ENCODE assay signal across 30 cellular contexts in genomic region chr6:57329933-57330332, GRCh38.
"Had no signal": no experiment of that assay in that cellular context is flagged by ENCODE, and none has a peak within 500 bp of the region (broad histone marks: within the 10 kb centered on the region; RNA-seq: fewer than 3 reads in every experiment).

No MANE protein-coding gene starts in this region.

- DNase-seq: activated CD4-positive, alpha-beta memory T cell treated with anti-CD3 and anti-CD28 coated beads for 36 hours; activated CD4-positive, alpha-beta T cell treated with anti-CD3 and anti-CD28 coated beads for 36 hours; activated CD4-positive, alpha-beta T cell treated with anti-CD3 and anti-CD28 coated beads, Interleukin-2, amount 10 ng/mL, durations not matched to agents 24 days and 14 days; activated CD4-positive, CD25-positive, alpha-beta regulatory T cell; activated CD4-positive, CD25-positive, alpha-beta regulatory T cell treated with anti-CD3 and anti-CD28 coated beads, Interleukin-2, amount 50 U/mL, for 72 hours; activated CD8-positive, alpha-beta memory T cell treated with anti-CD3 and anti-CD28 coated beads, Interleukin-2, amount 10 ng/mL, durations not matched to agents 7 days and 5 days; activated CD8-positive, alpha-beta memory T cell treated with anti-CD3 and anti-CD28 coated beads, Interleukin-2, amount 50 U/mL, for 48 hours; activated CD8-positive, alpha-beta T cell treated with anti-CD3 and anti-CD28 coated beads, Interleukin-2, amount 10 ng/mL, durations not matched to agents 7 days and 5 days; activated gamma-delta T cell; activated naive CD4-positive, alpha-beta T cell; activated naive CD4-positive, alpha-beta T cell treated with anti-CD3 and anti-CD28 coated beads, Interleukin-2, amount 10 ng/mL, durations not matched to agents 7 days and 5 days; activated naive CD8-positive, alpha-beta T cell treated with anti-CD3 and anti-CD28 coated beads, Interleukin-2, amount 10 ng/mL, durations not matched to agents 7 days and 5 days; activated T-cell treated with anti-CD3 and anti-CD28 coated beads for 4 hours; activated T-cell treated with anti-CD3 and anti-CD28 coated beads, Interleukin-2, amount 50 U/mL, for 24 hours; activated T-cell treated with anti-CD3 and anti-CD28 coated beads, Interleukin-2, amount 50 U/mL, for 72 hours; anterior cingulate cortex; brain microvascular endothelial cell; dorsolateral prefrontal cortex; effector memory CD4-positive, alpha-beta T cell; endodermal cell; esophagus squamous epithelium; foreskin fibroblast; gastrocnemius medialis; glutamatergic neuron; heart left ventricle; hypothalamus; T-helper 9 cell; WERI-Rb-1 had no signal

- H3K4me1 ChIP-seq: esophagus squamous epithelium, gastrocnemius medialis, heart left ventricle had no signal

- H3K27ac ChIP-seq: brain microvascular endothelial cell, coronary artery, dorsolateral prefrontal cortex, epithelial cell of prostate, esophagus squamous epithelium, gastrocnemius medialis, heart left ventricle, WERI-Rb-1 had no signal

- H3K4me3 ChIP-seq: coronary artery, dorsolateral prefrontal cortex, esophagus squamous epithelium, gastrocnemius medialis, heart left ventricle had no signal
